9 cellular contexts compared by ENCODE assay signal in genomic region chr9:136947955-136948510, GRCh38. TPM values are rescaled to one million over a fixed set of nuclear protein-coding genes. Genes with fewer than 3 reads are reported as not detected.
DNase-seq lines count a peak whose midpoint lies in the region; ATAC-seq and TF ChIP-seq lines count a peak whose summit lies in the region.
"Had no signal": no experiment of that assay in that cellular context is flagged by ENCODE, and none has a peak within 500 bp of the region (broad histone marks: within the 10 kb centered on the region; RNA-seq: fewer than 3 reads in every experiment).

No MANE protein-coding gene starts in this region.

- H3K27ac ChIP-seq in heart left ventricle = peak overlapping the region in 8 of 12 donors; percentile 1 to 92 (median 52)

- peak overlapping the region; percentile 81 for H3K4me3 Mint-ChIP-seq in activated CD4-positive, alpha-beta memory T cell treated with anti-CD3 and anti-CD28 coated beads, Interleukin-2, amount 10 ng/mL, durations not matched to agents 7 days and 5 days

- H3K27me3 ChIP-seq in HAP-1 (ENCODE audit: low read depth) (no peaks in the 10 kb centered on the region), heart left ventricle (no peaks in the 10 kb centered on the region)

- no peak overlapping the region for H3K4me3 ChIP-seq in HAP-1
- no peak overlapping the region for H3K4me3 ChIP-seq in heart left ventricle
- no peak overlapping the region for H3K4me3 ChIP-seq in retinal pigment epithelial cell (ENCODE audit: low read length)

- intact Hi-C loops in heart left ventricle (cut with DNase I) = loop anchor here (1.0 to 5.0 kb wide), 10 partner anchors 34 to 156 kb away; partner anchors contain the start of genes PAXX (in 3 of the 10), ABCA2 (in 1 of the 10), CLIC3 (in 1 of the 10) and FUT7 (in 1 of the 10)

- 22 to 30% (median 27%) methylated on average over 10 to 15 of the region's 15 CpGs for WGBS in heart left ventricle, 4 donors

- no peaks in the 10 kb centered on the region for H3K9me3 Mint-ChIP-seq in activated CD4-positive, alpha-beta memory T cell treated with anti-CD3 and anti-CD28 coated beads, Interleukin-2, amount 10 ng/mL, durations not matched to agents 7 days and 5 days

- ATAC-seq in heart left ventricle (peak in 1 of 4 donors; percentile 40), HG03521 (IDR thresholded peaks at IDR 0.05; ENCODE audit: unreplicated experiment) (no peak)

- TF ChIP-seq CTCF in heart left ventricle (IDR thresholded peaks at IDR 0.05) = peak; percentile 41 to 77 (median 69)
- peak; percentile 61 for TF ChIP-seq CTCF in retinal pigment epithelial cell (conservative IDR thresholded peaks at IDR 0.05; ENCODE audit: low read depth, low read length)

- CTCF ChIA-PET in activated CD4-positive, alpha-beta memory T cell treated with anti-CD3 and anti-CD28 coated beads, Interleukin-2, amount 10 ng/mL, durations not matched to agents 7 days and 5 days (lab: Charles Lee) = interaction anchor here (0.6 to 7.2 kb wide), 22 partner anchors 12 to 160 kb away, joined by 3 to 149 read pairs (median 5); partner anchors contain the start of genes AJM1, CLIC3, FUT7 and PAXX

- TF ChIP-seq POLR2A in heart left ventricle (IDR thresholded peaks at IDR 0.05) = no peak

- H3K27ac Mint-ChIP-seq in activated CD4-positive, alpha-beta memory T cell treated with anti-CD3 and anti-CD28 coated beads, Interleukin-2, amount 10 ng/mL, durations not matched to agents 7 days and 5 days = no peak overlapping the region

- H3K4me1 Mint-ChIP-seq in activated CD4-positive, alpha-beta memory T cell treated with anti-CD3 and anti-CD28 coated beads, Interleukin-2, amount 10 ng/mL, durations not matched to agents 7 days and 5 days = peaks cover 18% of the 10 kb centered on the region

- peaks cover 25% of the 10 kb centered on the region for H3K4me1 ChIP-seq in HAP-1
- H3K4me1 ChIP-seq in heart left ventricle = peaks cover 2 to 68% (median 34%) of the 10 kb centered on the region in 12 donors

- no peaks in the 10 kb centered on the region; the same call in 1 of the 2 replicates for H3K36me3 ChIP-seq in HAP-1 (replicated peaks)
- peaks cover 0 to 4% (median 1%) of the 10 kb centered on the region in 9 donors for H3K36me3 ChIP-seq in heart left ventricle

- in situ Hi-C loops in HAP-1 (cut with MboI; ENCODE audit: low sequenced_read_pairs) = no loop called here

- DNase-seq in CD1c-positive myeloid dendritic cell (ENCODE audit: extremely low spot score) = peak; percentile 47
- peak; percentile 65 to 78 for DNase-seq in HAP-1 (ENCODE audit: low spot score in 2 of 2)
- no peak for DNase-seq in activated CD4-positive, alpha-beta memory T cell treated with anti-CD3 and anti-CD28 coated beads, Interleukin-2, amount 10 ng/mL, durations not matched to agents 7 days and 5 days
- DNase-seq in heart left ventricle = peak; percentile 73 to 86 (median 77)
- DNase-seq in retinal pigment epithelial cell (ENCODE audit: low read depth) = no peak
- no peak for DNase-seq in NCI-H1105 treated with DMSO at 0.1 percent for 48 hours (lab: John Stamatoyannopoulos, UW)
- DNase-seq in NCI-H1436 (lab: John Stamatoyannopoulos, UW) = no peak

- no peaks in the 10 kb centered on the region for H3K27me3 Mint-ChIP-seq in activated CD4-positive, alpha-beta memory T cell treated with anti-CD3 and anti-CD28 coated beads, Interleukin-2, amount 10 ng/mL, durations not matched to agents 7 days and 5 days

- POLR2A ChIA-PET in activated CD4-positive, alpha-beta memory T cell treated with anti-CD3 and anti-CD28 coated beads, Interleukin-2, amount 10 ng/mL, durations not matched to agents 7 days and 5 days (lab: Charles Lee) = interaction anchor here (0.8 to 3.9 kb wide), 8 partner anchors 12 to 122 kb away, joined by 3 to 19 read pairs (median 7); partner anchors contain the start of genes PAXX and SAPCD2

- H3K9me3 ChIP-seq in HAP-1 (no peaks in the 10 kb centered on the region), heart left ventricle (no peaks in the 10 kb centered on the region)

- no peaks in the 10 kb centered on the region for H3K36me3 Mint-ChIP-seq in activated CD4-positive, alpha-beta memory T cell treated with anti-CD3 and anti-CD28 coated beads, Interleukin-2, amount 10 ng/mL, durations not matched to agents 7 days and 5 days (ENCODE audit: low read depth)

RNA-seq across cellular contexts. Expression of gene C8G, which starts 3.0 kb away (rescaled TPM):
- 1 to 10 TPM; 1.5 to 3.2 TPM for total RNA-seq in activated CD4-positive, alpha-beta memory T cell treated with anti-CD3 and anti-CD28 coated beads, Interleukin-2, amount 10 ng/mL, durations not matched to agents 7 days and 5 days
- 1 to 10 TPM in 7 of 9 donors, not detected in 2; 1.2 to 3.7 (median 1.5) TPM for total RNA-seq in heart left ventricle
- polyA plus RNA-seq in heart left ventricle = 1 to 10 TPM; 1.0 to 3.1 TPM

RNA-seq across cellular contexts. Expression of gene FBXW5, which starts 3.5 kb away (rescaled TPM):
- total RNA-seq in activated CD4-positive, alpha-beta memory T cell treated with anti-CD3 and anti-CD28 coated beads, Interleukin-2, amount 10 ng/mL, durations not matched to agents 7 days and 5 days = 100 to 1,000 TPM; 118 to 119 TPM
- 100 to 1,000 TPM; 110 to 388 (median 147) TPM for total RNA-seq in heart left ventricle
- 100 to 1,000 TPM; 189 to 206 TPM for polyA plus RNA-seq in heart left ventricle

RNA-seq across cellular contexts. Expression of gene LCN12, which starts 4.0 kb away (rescaled TPM):
- total RNA-seq in activated CD4-positive, alpha-beta memory T cell treated with anti-CD3 and anti-CD28 coated beads, Interleukin-2, amount 10 ng/mL, durations not matched to agents 7 days and 5 days = 1 to 10 TPM; 2.5 to 2.9 TPM
- total RNA-seq in heart left ventricle = 10 to 100 TPM in 2 of 9 donors, 1 to 10 TPM in 7; 1.9 to 23.7 (median 6.4) TPM
- 1 to 10 TPM in 1 of 2 donors, under 1 TPM in 1; 0.46 to 3.9 TPM for polyA plus RNA-seq in heart left ventricle

RNA-seq across cellular contexts. Expression of gene PTGDS, which starts 29.3 kb away (rescaled TPM):
- 10 to 100 TPM; 44.2 to 45.4 TPM for total RNA-seq in activated CD4-positive, alpha-beta memory T cell treated with anti-CD3 and anti-CD28 coated beads, Interleukin-2, amount 10 ng/mL, durations not matched to agents 7 days and 5 days
- total RNA-seq in heart left ventricle = 1,000 to 10,000 TPM; 1,152 to 4,769 (median 3,109) TPM
- polyA plus RNA-seq in heart left ventricle = 1,000 to 10,000 TPM; 2,982 to 5,295 TPM

RNA-seq across cellular contexts. Expression of gene LCNL1, which starts 34.8 kb away (rescaled TPM):
- 1 to 10 TPM in 1 of 2 experiments, under 1 TPM in 1; 0.98 to 1.0 TPM for total RNA-seq in activated CD4-positive, alpha-beta memory T cell treated with anti-CD3 and anti-CD28 coated beads, Interleukin-2, amount 10 ng/mL, durations not matched to agents 7 days and 5 days
- total RNA-seq in heart left ventricle = 10 to 100 TPM in 2 of 9 donors, 1 to 10 TPM in 5, under 1 TPM in 2; 0.16 to 14.9 (median 2.7) TPM
- polyA plus RNA-seq in heart left ventricle = 1 to 10 TPM in 1 of 2 donors, under 1 TPM in 1; 0.14 to 5.8 TPM
- total RNA-seq: T-helper 1 cell treated with Interleukin-12 subunit alpha and Interleukin-12 subunit beta and Interleukin-4 antibody, amounts not matched to agents 30 ng/mL and 1 ng/mL, for 36 hours had no signal

Comparison
In these comparisons a context has a peak if more than half of its experiments do, and no peak if none do; other contexts are left out.
1. DNase-seq: peak in CD1c-positive myeloid dendritic cell (single experiment), HAP-1 (2 of 2) and heart left ventricle (5 of 5); none in activated CD4-positive, alpha-beta memory T cell treated with anti-CD3 and anti-CD28 coated beads, Interleukin-2, amount 10 ng/mL, durations not matched to agents 7 days and 5 days (single experiment), retinal pigment epithelial cell (single experiment), NCI-H1105 treated with DMSO at 0.1 percent for 48 hours (single experiment) and NCI-H1436 (single experiment).